ENCODE assay signal across 22 cellular contexts in genomic region chr9:37289631-37290030, GRCh38.
DNase-seq lines count a peak whose midpoint lies in the region; ATAC-seq and TF ChIP-seq lines count a peak whose summit lies in the region.
"Had no signal": no experiment of that assay in that cellular context is flagged by ENCODE, and none has a peak within 500 bp of the region (broad histone marks: within the 10 kb centered on the region; RNA-seq: fewer than 3 reads in every experiment).

No MANE protein-coding gene starts in this region.

- H3K36me3 Mint-ChIP-seq in activated naive CD4-positive, alpha-beta T cell treated with anti-CD3 and anti-CD28 coated beads for 36 hours (ENCODE audit: low read depth): peaks cover 13% of the 10 kb centered on the region
- peaks cover 35% of the 10 kb centered on the region for H3K36me3 Mint-ChIP-seq in activated naive CD8-positive, alpha-beta T cell treated with anti-CD3 and anti-CD28 coated beads for 36 hours
- peaks cover 6% of the 10 kb centered on the region for H3K36me3 Mint-ChIP-seq in stimulated activated effector memory CD8-positive, alpha-beta T cell treated with anti-CD3 and anti-CD28 coated beads, Interleukin-12 subunit alpha, Interleukin-12 subunit beta, amount 100 ng/mL, for 72 hours

- H3K9me3 Mint-ChIP-seq in activated naive CD4-positive, alpha-beta T cell treated with anti-CD3 and anti-CD28 coated beads for 36 hours: peaks cover 2% of the 10 kb centered on the region
- H3K9me3 Mint-ChIP-seq in activated naive CD8-positive, alpha-beta T cell treated with anti-CD3 and anti-CD28 coated beads for 36 hours: peaks cover 13% of the 10 kb centered on the region
- no peaks in the 10 kb centered on the region for H3K9me3 Mint-ChIP-seq in stimulated activated effector memory CD8-positive, alpha-beta T cell treated with anti-CD3 and anti-CD28 coated beads, Interleukin-12 subunit alpha, Interleukin-12 subunit beta, amount 100 ng/mL, for 72 hours
- H3K9me3 Mint-ChIP-seq: central memory CD8-positive, alpha-beta T cell; HFFc6; T-helper 1 cell treated with Interleukin-12 subunit alpha and Interleukin-12 subunit beta and Interleukin-4 antibody, amounts not matched to agents 30 μg/mL and 1 μg/mL, for 36 hours had no signal

- no peaks in the 10 kb centered on the region for H3K27me3 ChIP-seq in OCI-LY3 (ENCODE audit: low read depth, low read length)
- no peaks in the 10 kb centered on the region for H3K27me3 ChIP-seq in WERI-Rb-1 (ENCODE audit: insufficient read depth, low read depth, severe bottlenecking)
- H3K27me3 ChIP-seq: foreskin keratinocyte, right atrium auricular region, testis had no signal

- no peaks in the 10 kb centered on the region for H4K20me1 ChIP-seq in OCI-LY3 (ENCODE audit: insufficient read depth, low read length)

- H3K36me3 ChIP-seq in OCI-LY3 (replicated peaks; ENCODE audit: low read depth, low read length) (no peaks in the 10 kb centered on the region), WERI-Rb-1 (no peaks in the 10 kb centered on the region)
- H3K36me3 ChIP-seq: right atrium auricular region had no signal

- no peak for ATAC-seq in stimulated activated effector memory CD8-positive, alpha-beta T cell treated with anti-CD3 and anti-CD28 coated beads, Interleukin-12 subunit alpha, Interleukin-12 subunit beta, amount 100 ng/mL, for 72 hours
- ATAC-seq: foreskin keratinocyte; naive thymus-derived CD4-positive, alpha-beta T cell had no signal

- peak overlapping the region; percentile 91 for H3K27ac Mint-ChIP-seq in activated naive CD4-positive, alpha-beta T cell treated with anti-CD3 and anti-CD28 coated beads for 36 hours
- peak overlapping the region; percentile 99 for H3K27ac Mint-ChIP-seq in activated naive CD8-positive, alpha-beta T cell treated with anti-CD3 and anti-CD28 coated beads for 36 hours
- peak overlapping the region; percentile 76 for H3K27ac Mint-ChIP-seq in stimulated activated effector memory CD8-positive, alpha-beta T cell treated with anti-CD3 and anti-CD28 coated beads, Interleukin-12 subunit alpha, Interleukin-12 subunit beta, amount 100 ng/mL, for 72 hours
- H3K27ac Mint-ChIP-seq: T-helper 1 cell treated with Interleukin-12 subunit alpha and Interleukin-12 subunit beta and Interleukin-4 antibody, amounts not matched to agents 30 μg/mL and 1 μg/mL, for 36 hours had no signal

- no peaks in the 10 kb centered on the region for H3K27me3 Mint-ChIP-seq in activated naive CD4-positive, alpha-beta T cell treated with anti-CD3 and anti-CD28 coated beads for 36 hours (ENCODE audit: low read depth)
- H3K27me3 Mint-ChIP-seq in activated naive CD8-positive, alpha-beta T cell treated with anti-CD3 and anti-CD28 coated beads for 36 hours: no peaks in the 10 kb centered on the region
- H3K27me3 Mint-ChIP-seq: CD4-positive, CD25-positive, alpha-beta regulatory T cell; central memory CD8-positive, alpha-beta T cell; naive thymus-derived CD4-positive, alpha-beta T cell had no signal

- H3K4me2 ChIP-seq in OCI-LY3 (ENCODE audit: low read length): peak overlapping the region; percentile 79

- H3K79me2 ChIP-seq in OCI-LY3 (ENCODE audit: low read length): peaks cover 31% of the 10 kb centered on the region

- H3K4me1 Mint-ChIP-seq in activated naive CD4-positive, alpha-beta T cell treated with anti-CD3 and anti-CD28 coated beads for 36 hours (ENCODE audit: low read depth): peaks cover 67% of the 10 kb centered on the region
- peaks cover 64% of the 10 kb centered on the region for H3K4me1 Mint-ChIP-seq in activated naive CD8-positive, alpha-beta T cell treated with anti-CD3 and anti-CD28 coated beads for 36 hours
- peaks cover 23% of the 10 kb centered on the region for H3K4me1 Mint-ChIP-seq in stimulated activated effector memory CD8-positive, alpha-beta T cell treated with anti-CD3 and anti-CD28 coated beads, Interleukin-12 subunit alpha, Interleukin-12 subunit beta, amount 100 ng/mL, for 72 hours

- 0 out of 2 replicates have a peak overlapping the region, but pooled peaks have one; percentile 60 for H3K9ac ChIP-seq in OCI-LY3 (ENCODE audit: low read length)

- peaks cover 60% of the 10 kb centered on the region for H3K4me1 ChIP-seq in OCI-LY3 (ENCODE audit: low read length)
- H3K4me1 ChIP-seq: testis had no signal

- no peak for DNase-seq in activated naive CD4-positive, alpha-beta T cell treated with anti-CD3 and anti-CD28 coated beads for 36 hours
- DNase-seq in activated naive CD4-positive, alpha-beta T cell treated with anti-CD3 and anti-CD28 coated beads, Interleukin-2, amount 50 U/mL, for 16 hours: no peak
- DNase-seq in activated naive CD8-positive, alpha-beta T cell treated with anti-CD3 and anti-CD28 coated beads for 36 hours: no peak
- no peak for DNase-seq in stimulated activated effector memory CD8-positive, alpha-beta T cell treated with anti-CD3 and anti-CD28 coated beads, Interleukin-12 subunit alpha, Interleukin-12 subunit beta, amount 100 ng/mL, for 72 hours (ENCODE audit: low spot score in 2 of 2)
- no peak for DNase-seq in WERI-Rb-1
- no peak for DNase-seq in NCI-H2171 (lab: John Stamatoyannopoulos, UW)
- no peak for DNase-seq in NCI-H748 (lab: John Stamatoyannopoulos, UW; ENCODE audit: unreplicated experiment)
- DNase-seq: activated CD4-positive, CD25-positive, alpha-beta regulatory T cell; aorta; CD4-positive, CD25-positive, alpha-beta regulatory T cell; DMS 273 treated with DMSO at 0.1 percent for 48 hours; foreskin keratinocyte; HFFc6; naive thymus-derived CD4-positive, alpha-beta T cell; NCI-H1694; NCI-H774; testis had no signal

- 0 out of 2 replicates have a peak overlapping the region, but pooled peaks have one; percentile 58 for H3K4me3 ChIP-seq in OCI-LY3 (ENCODE audit: low read length)
- no peak overlapping the region for H3K4me3 ChIP-seq in WERI-Rb-1 (ENCODE audit: low read depth, low read length)
- H3K4me3 ChIP-seq: right atrium auricular region, testis had no signal

- intact Hi-C loops in activated naive CD4-positive, alpha-beta T cell treated with anti-CD3 and anti-CD28 coated beads for 36 hours (cut with micrococcal nuclease): loop anchor here (1.0 to 10.0 kb wide), 5 partner anchors 13 to 795 kb away; partner anchors contain the start of gene ZCCHC7

- CTCF ChIA-PET in activated naive CD4-positive, alpha-beta T cell treated with anti-CD3 and anti-CD28 coated beads for 36 hours (lab: Charles Lee): no interaction called here

- H3K9me3 ChIP-seq in OCI-LY3 (ENCODE audit: insufficient read depth, low read length) (no peaks in the 10 kb centered on the region), WERI-Rb-1 (ENCODE audit: severe bottlenecking) (no peaks in the 10 kb centered on the region)
- H3K9me3 ChIP-seq: right atrium auricular region, testis had no signal

- no peak overlapping the region for H3K4me3 Mint-ChIP-seq in activated naive CD4-positive, alpha-beta T cell treated with anti-CD3 and anti-CD28 coated beads for 36 hours
- no peak overlapping the region for H3K4me3 Mint-ChIP-seq in activated naive CD8-positive, alpha-beta T cell treated with anti-CD3 and anti-CD28 coated beads for 36 hours
- H3K4me3 Mint-ChIP-seq in stimulated activated effector memory CD8-positive, alpha-beta T cell treated with anti-CD3 and anti-CD28 coated beads, Interleukin-12 subunit alpha, Interleukin-12 subunit beta, amount 100 ng/mL, for 72 hours: no peak overlapping the region
- H3K4me3 Mint-ChIP-seq: central memory CD8-positive, alpha-beta T cell; T-helper 1 cell treated with Interleukin-12 subunit alpha and Interleukin-12 subunit beta and Interleukin-4 antibody, amounts not matched to agents 30 μg/mL and 1 μg/mL, for 36 hours had no signal

- H2AFZ ChIP-seq in OCI-LY3 (ENCODE audit: low read depth, low read length): no peak overlapping the region

- peak overlapping the region; percentile 97; the same call in 1 of the 2 replicates for H3K27ac ChIP-seq in OCI-LY3 (ENCODE audit: low read length)
- no peak overlapping the region for H3K27ac ChIP-seq in WERI-Rb-1
- H3K27ac ChIP-seq: HL-60, testis had no signal

- TF ChIP-seq CTCF in OCI-LY3 (IDR thresholded peaks at IDR 0.05; ENCODE audit: low read depth, low read length): no peak
- TF ChIP-seq CTCF in WERI-Rb-1 (IDR thresholded peaks at IDR 0.05; ENCODE audit: low read depth, low read length): no peak
